Comparison of ENCODE assay signal across 24 cellular contexts in the genomic region with DNA sequence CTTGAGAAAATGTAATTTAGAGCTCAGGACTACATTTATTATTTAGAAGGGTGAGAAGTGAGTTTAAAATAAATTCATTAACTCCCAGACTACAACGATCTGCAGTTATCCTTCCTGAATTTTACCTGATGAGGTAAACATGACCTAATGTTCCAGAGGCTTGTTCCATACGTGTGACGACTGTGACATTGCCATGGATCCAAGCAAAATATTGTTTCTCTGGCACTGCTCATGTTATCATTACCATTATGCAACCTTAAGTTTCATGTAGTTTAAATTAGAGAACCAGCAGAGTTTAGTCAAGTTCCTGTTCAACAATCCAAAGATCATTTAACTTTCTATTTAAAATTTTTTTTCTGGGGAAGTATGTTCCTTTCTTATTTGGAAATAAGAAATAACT.
DNase-seq lines count a peak whose midpoint lies in the region; ATAC-seq, FAIRE-seq and TF ChIP-seq lines count a peak whose summit lies in the region.
"Had no signal": no experiment of that assay in that cellular context is flagged by ENCODE, and none has a peak within 500 bp of the region (broad histone marks: within the 10 kb centered on the region; RNA-seq: fewer than 3 reads in every experiment).

No MANE protein-coding gene starts in this region.

- no peak for DNase-seq in HepG2 (ENCODE audit: low spot score)
- no peak for DNase-seq in chondrocyte (ENCODE audit: low spot score)
- no peak for DNase-seq in left lobe of liver (ENCODE audit: low spot score)
- no peak for DNase-seq in pons (ENCODE audit: low spot score)
- DNase-seq in endothelial cell (ENCODE audit: low spot score): no peak
- DNase-seq in GF-D8 (lab: John Stamatoyannopoulos, UW): no peak
- DNase-seq in C1 segment of cervical spinal cord (lab: John Stamatoyannopoulos, UW): no peak
- DNase-seq: activated CD4-positive, alpha-beta T cell treated with anti-CD3 and anti-CD28 coated beads, Interleukin-2, amount 50 U/mL, for 48 hours; activated gamma-delta T cell treated with Interleukin-2 at 50 U/mL for 16 hours; central memory CD4-positive, alpha-beta T cell; effector CD8-positive, alpha-beta T cell; heart right ventricle; lower lobe of right lung; NCI-H187; occipital lobe; Peyer's patch; SK-N-SH; uterus had no signal

- CTCF ChIA-PET in HepG2 (lab: Yijun Ruan, JAX; ENCODE audit: low intra/inter-chr PET ratio, low total read pairs): no interaction called here

- no peaks in the 10 kb centered on the region for H3K27me3 ChIP-seq in liver (ENCODE audit: control insufficient read depth in 4 of 4, insufficient read depth in 4 of 4, low read length in 3 of 4)
- H3K27me3 ChIP-seq in HepG2 (ENCODE audit: control insufficient read depth in 1 of 2, insufficient read depth in 2 of 2, low read length in 2 of 2): no peaks in the 10 kb centered on the region
- H3K27me3 ChIP-seq: BLaER1 treated with 17β-estradiol and CSF1 and Interleukin-3, amounts not matched to agents 10 nM and 100 nM; heart right ventricle; Peyer's patch; right atrium auricular region; suprapubic skin; uterus had no signal

- no peaks in the 10 kb centered on the region for H3K36me3 ChIP-seq in liver (ENCODE audit: control insufficient read depth in 4 of 4, insufficient read depth in 3 of 4, low read depth in 1 of 4, low read length in 3 of 4)
- H3K36me3 ChIP-seq in HepG2 (replicated peaks in 1 of 2; ENCODE audit: control insufficient read depth in 1 of 2, insufficient read depth in 2 of 2, low read length in 2 of 2): no peaks in the 10 kb centered on the region
- H3K36me3 ChIP-seq: BLaER1 treated with 17β-estradiol and CSF1 and Interleukin-3, amounts not matched to agents 10 nM and 100 nM; heart right ventricle; lower lobe of right lung; Peyer's patch; right atrium auricular region; suprapubic skin; uterus had no signal

- H3K9me3 ChIP-seq in liver (ENCODE audit: control insufficient read depth in 4 of 4, low read length in 3 of 4) (no peaks in the 10 kb centered on the region), HepG2 (ENCODE audit: low read length) (no peaks in the 10 kb centered on the region)
- H3K9me3 ChIP-seq: BLaER1 treated with 17β-estradiol and CSF1 and Interleukin-3, amounts not matched to agents 10 nM and 100 nM; heart right ventricle; lower lobe of right lung; Peyer's patch; right atrium auricular region; SK-N-SH; suprapubic skin; uterus had no signal

- FAIRE-seq in HepG2 (lab: Jason Lieb, UNC): no peak

- TF ChIP-seq CTCF in liver (IDR thresholded peaks at IDR 0.05; ENCODE audit: low read depth, low read length, missing input control): no peak
- TF ChIP-seq CTCF in HepG2 (CRISPR knock-in tag; IDR thresholded peaks at IDR 0.05): no peak
- no peak for TF ChIP-seq CTCF in chondrocyte (IDR thresholded peaks at IDR 0.05)
- TF ChIP-seq CTCF in endothelial cell (IDR thresholded peaks at IDR 0.05; ENCODE audit: unreplicated experiment): no peak

- H3K4me1 Mint-ChIP-seq in chondrocyte (ENCODE audit: low read depth) (peaks cover 45% of the 10 kb centered on the region), endothelial cell (ENCODE audit: unreplicated experiment) (no peaks in the 10 kb centered on the region)

- H3K79me2 ChIP-seq in HepG2 (ENCODE audit: insufficient read depth, low read length): no peaks in the 10 kb centered on the region

- intact Hi-C loops in HepG2 (cut with micrococcal nuclease; ENCODE audit: unreplicated experiment): no loop called here

- TF ChIP-seq EP300 in HepG2 (IDR thresholded peaks at IDR 0.05; ENCODE audit: low read depth in 2 of 2, low read length in 2 of 2) (no peak), HepG2 (CRISPR knock-in tag; IDR thresholded peaks at IDR 0.05; ENCODE audit: borderline replicate concordance) (no peak)

- H3K9me3 Mint-ChIP-seq in chondrocyte (ENCODE audit: low read depth): no peaks in the 10 kb centered on the region
- no peaks in the 10 kb centered on the region for H3K9me3 Mint-ChIP-seq in endothelial cell (ENCODE audit: unreplicated experiment)
- H3K9me3 Mint-ChIP-seq: T-helper 2 cell treated with Interferon-gamma antibody and Interleukin-4, amounts not matched to agents 5 μg/mL and 100 μg/mL, for 36 hours; WTC11 had no signal

- H3K27ac ChIP-seq in liver (ENCODE audit: low read depth in 1 of 2, low read length in 2 of 2) (no peak overlapping the region), HepG2 (ENCODE audit: extremely low read length, insufficient read depth, low read length) (no peak overlapping the region)
- H3K27ac ChIP-seq: BLaER1 treated with 17β-estradiol and CSF1 and Interleukin-3, amounts not matched to agents 10 nM and 100 nM; heart right ventricle; lower lobe of right lung; Peyer's patch; right atrium auricular region; suprapubic skin; uterus had no signal

- no peak for TF ChIP-seq POLR2A in HepG2 (IDR thresholded peaks at IDR 0.05; ENCODE audit: insufficient read depth in 1 of 2, low read depth in 2 of 2, low read length in 2 of 2)

- ATAC-seq in HepG2 (no peak), left lobe of liver (peak; percentile 60)
- ATAC-seq: heart right ventricle, lower lobe of right lung, WTC11 had no signal

- no peak overlapping the region for H2AFZ ChIP-seq in HepG2 (ENCODE audit: low read length)

- no peak overlapping the region for H3K4me2 ChIP-seq in HepG2 (ENCODE audit: low read depth, low read length)
- H3K4me2 ChIP-seq: BLaER1 treated with 17β-estradiol and CSF1 and Interleukin-3, amounts not matched to agents 10 nM and 100 nM; SK-N-SH had no signal

- POLR2A ChIA-PET in HepG2 (lab: Yijun Ruan, JAX): no interaction called here

- peak overlapping the region; percentile 1 for H3K27ac Mint-ChIP-seq in chondrocyte (ENCODE audit: unreplicated experiment)
- no peak overlapping the region for H3K27ac Mint-ChIP-seq in endothelial cell (ENCODE audit: unreplicated experiment)
- H3K27ac Mint-ChIP-seq: T-helper 2 cell treated with Interferon-gamma antibody and Interleukin-4, amounts not matched to agents 5 μg/mL and 100 μg/mL, for 36 hours; WTC11 had no signal

- H3K4me3 Mint-ChIP-seq in chondrocyte (ENCODE audit: unreplicated experiment): no peak overlapping the region
- H3K4me3 Mint-ChIP-seq in endothelial cell (ENCODE audit: unreplicated experiment): no peak overlapping the region
- H3K4me3 Mint-ChIP-seq: T-helper 2 cell treated with Interferon-gamma antibody and Interleukin-4, amounts not matched to agents 5 μg/mL and 100 μg/mL, for 36 hours; WTC11 had no signal

- no TSS peak for BruUV-seq in HepG2 (replicated peaks; lab: Mats Ljungman, UMichigan)

- peaks cover 0 to 6% (median 0%) of the 10 kb centered on the region in 4 donors for H3K4me1 ChIP-seq in liver (ENCODE audit: control insufficient read depth in 4 of 4, insufficient read depth in 4 of 4, low read length in 3 of 4)
- peaks cover 8% of the 10 kb centered on the region; the same call in 1 of the 2 replicates for H3K4me1 ChIP-seq in HepG2 (ENCODE audit: insufficient read depth, low read length)
- H3K4me1 ChIP-seq: heart right ventricle, lower lobe of right lung, Peyer's patch, right atrium auricular region, uterus had no signal

- in situ Hi-C loops in HepG2 (cut with HindIII; ENCODE audit: extremely low pct_ligation_motif_present, low pct_unique_long_range_greater_than_20kb): no loop called here

- H3K4me3 ChIP-seq in liver (ENCODE audit: low read depth in 1 of 3, low read length in 3 of 3) (no peak overlapping the region), HepG2 (replicated peaks in 1 of 3; ENCODE audit: insufficient read depth in 1 of 3, low read depth in 2 of 3, low read length in 3 of 3) (no peak overlapping the region)
- H3K4me3 ChIP-seq: BLaER1 treated with 17β-estradiol and CSF1 and Interleukin-3, amounts not matched to agents 10 nM and 100 nM; heart right ventricle; lower lobe of right lung; Peyer's patch; right atrium auricular region; suprapubic skin; uterus had no signal

- H3K27me3 Mint-ChIP-seq in chondrocyte (ENCODE audit: low read depth) (no peaks in the 10 kb centered on the region), endothelial cell (ENCODE audit: unreplicated experiment) (no peaks in the 10 kb centered on the region)

- TF ChIP-seq RAD21 in liver (IDR thresholded peaks at IDR 0.05) (peak; percentile 5 to 26), HepG2 (CRISPR knock-in tag; IDR thresholded peaks at IDR 0.05) (no peak)

- H3K36me3 Mint-ChIP-seq in chondrocyte (ENCODE audit: low read depth): no peaks in the 10 kb centered on the region
- H3K36me3 Mint-ChIP-seq in endothelial cell (ENCODE audit: low read depth, unreplicated experiment): no peaks in the 10 kb centered on the region
- H3K36me3 Mint-ChIP-seq: WTC11 had no signal

- 32% methylated on average over 3 of the region's 3 CpGs for WGBS in liver
- WGBS in HepG2 (ENCODE audit: low lambda C conversion rate): 2% methylated on average over 3 of the region's 3 CpGs

- no peak overlapping the region for H3K9ac ChIP-seq in liver (ENCODE audit: low read depth in 1 of 2, low read length in 2 of 2)
- no peak overlapping the region for H3K9ac ChIP-seq in HepG2 (ENCODE audit: insufficient read depth, low read depth, low read length)
- H3K9ac ChIP-seq: BLaER1 treated with 17β-estradiol and CSF1 and Interleukin-3, amounts not matched to agents 10 nM and 100 nM; SK-N-SH had no signal

- H4K20me1 ChIP-seq in HepG2 (ENCODE audit: insufficient read depth, low read length): no peaks in the 10 kb centered on the region
- H4K20me1 ChIP-seq: BLaER1 treated with 17β-estradiol and CSF1 and Interleukin-3, amounts not matched to agents 10 nM and 100 nM had no signal

TF ChIP-seq in liver, 16 proteins besides CTCF, POLR2A, EP300 and RAD21 (continues in another document):
- TF ChIP-seq, protein P1, sequence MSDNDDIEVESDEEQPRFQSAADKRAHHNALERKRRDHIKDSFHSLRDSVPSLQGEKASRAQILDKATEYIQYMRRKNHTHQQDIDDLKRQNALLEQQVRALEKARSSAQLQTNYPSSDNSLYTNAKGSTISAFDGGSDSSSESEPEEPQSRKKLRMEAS (IDR thresholded peaks at IDR 0.05): peak; percentile 28
- TF ChIP-seq JUND (IDR thresholded peaks at IDR 0.05): peak in 1 of 2 donors; percentile 16

TF ChIP-seq in HepG2, 621 proteins besides CTCF, POLR2A, EP300 and RAD21 (continues in another document):
- TF ChIP-seq, protein P2, sequence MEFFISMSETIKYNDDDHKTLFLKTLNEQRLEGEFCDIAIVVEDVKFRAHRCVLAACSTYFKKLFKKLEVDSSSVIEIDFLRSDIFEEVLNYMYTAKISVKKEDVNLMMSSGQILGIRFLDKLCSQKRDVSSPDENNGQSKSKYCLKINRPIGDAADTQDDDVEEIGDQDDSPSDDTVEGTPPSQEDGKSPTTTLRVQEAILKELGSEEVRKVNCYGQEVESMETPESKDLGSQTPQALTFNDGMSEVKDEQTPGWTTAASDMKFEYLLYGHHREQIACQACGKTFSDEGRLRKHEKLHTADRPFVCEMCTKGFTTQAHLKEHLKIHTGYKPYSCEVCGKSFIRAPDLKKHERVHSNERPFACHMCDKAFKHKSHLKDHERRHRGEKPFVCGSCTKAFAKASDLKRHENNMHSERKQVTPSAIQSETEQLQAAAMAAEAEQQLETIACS (CRISPR knock-in tag; IDR thresholded peaks at IDR 0.05): no peak
- TF ChIP-seq, protein P3, sequence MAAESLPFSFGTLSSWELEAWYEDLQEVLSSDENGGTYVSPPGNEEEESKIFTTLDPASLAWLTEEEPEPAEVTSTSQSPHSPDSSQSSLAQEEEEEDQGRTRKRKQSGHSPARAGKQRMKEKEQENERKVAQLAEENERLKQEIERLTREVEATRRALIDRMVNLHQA (CRISPR knock-in tag; IDR thresholded peaks at IDR 0.05): no peak
- TF ChIP-seq MEIS2 (CRISPR knock-in tag; IDR thresholded peaks at IDR 0.05): no peak
- TF ChIP-seq MED1 (CRISPR knock-in tag; IDR thresholded peaks at IDR 0.05): no peak
